Comparison of ENCODE assay signal across 23 cellular contexts in the genomic region with DNA sequence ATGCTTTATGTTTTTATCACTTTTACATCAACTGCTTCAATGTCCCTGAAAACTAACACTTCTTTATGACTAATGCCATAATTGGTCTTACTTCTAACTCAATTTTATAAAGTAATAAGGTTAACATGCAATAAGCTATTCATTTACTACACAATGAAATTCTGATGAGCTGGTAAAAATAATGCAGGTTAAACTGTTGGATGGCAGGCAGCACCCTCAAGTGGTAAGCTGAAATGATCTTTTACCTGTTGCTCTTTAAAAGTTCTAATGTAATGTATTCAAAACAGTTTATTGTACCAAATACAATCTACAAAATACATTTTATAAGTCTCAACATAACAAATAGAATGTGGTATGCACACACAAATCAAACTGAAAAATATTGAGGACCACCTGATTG.
A peak's percentile ranks its signal among the peaks of the same experiment; 100 is the strongest.
DNase-seq lines count a peak whose midpoint lies in the region; ATAC-seq and TF ChIP-seq lines count a peak whose summit lies in the region.
"Had no signal": no experiment of that assay in that cellular context is flagged by ENCODE, and none has a peak within 500 bp of the region (broad histone marks: within the 10 kb centered on the region; RNA-seq: fewer than 3 reads in every experiment).

No MANE protein-coding gene starts in this region.

- H3K4me1 Mint-ChIP-seq in chondrocyte (ENCODE audit: low read depth) = no peaks in the 10 kb centered on the region
- H3K4me1 Mint-ChIP-seq: nephron progenitor cell had no signal

- DNase-seq in SK-N-SH = no peak
- no peak for DNase-seq in OCI-LY7 (ENCODE audit: low spot score)
- no peak for DNase-seq in chondrocyte (ENCODE audit: low spot score)
- peak; percentile 18 for DNase-seq in retinal pigment epithelial cell (ENCODE audit: low read depth)
- no peak for DNase-seq in GM10248 (ENCODE audit: extremely low spot score)
- no peak for DNase-seq in activated CD4-positive, alpha-beta T cell treated with anti-CD3 and anti-CD28 coated beads for 48 hours
- DNase-seq: ACHN; activated CD4-positive, alpha-beta T cell treated with anti-CD3 and anti-CD28 coated beads, Interleukin-2, amount 50 U/mL, for 48 hours; activated naive CD4-positive, alpha-beta T cell; amygdala; cerebellar nuclear complex; DMS79; effector memory CD4-positive, alpha-beta T cell; hippocampal formation; KBM-7; NCI-H1092 treated with DMSO at 0.1 percent for 48 hours; NCI-H2081; NCI-H510A; nephron progenitor cell; SIG-M5; spleen had no signal

- no peak for ATAC-seq in SK-N-SH treated with all-trans-retinoic acid at 6 μM for 48 hours
- no peak for ATAC-seq in GM18873 (IDR thresholded peaks at IDR 0.05; ENCODE audit: low FRiP score, unreplicated experiment)

- H3K4me3 Mint-ChIP-seq in chondrocyte (ENCODE audit: unreplicated experiment) = no peak overlapping the region
- H3K4me3 Mint-ChIP-seq: nephron progenitor cell had no signal

- no peak for TF ChIP-seq EP300 in SK-N-SH (IDR thresholded peaks at IDR 0.05; ENCODE audit: borderline replicate concordance in 1 of 2, low read depth in 1 of 2, low read length in 1 of 2)

- TF ChIP-seq RAD21 in SK-N-SH (IDR thresholded peaks at IDR 0.05; ENCODE audit: low read length) = peak; percentile 49

- H4K20me1 ChIP-seq in SK-N-SH (ENCODE audit: insufficient read depth) (no peaks in the 10 kb centered on the region), OCI-LY7 (ENCODE audit: insufficient read depth, low read length) (no peaks in the 10 kb centered on the region)

- TF ChIP-seq CTCF in SK-N-SH (IDR thresholded peaks at IDR 0.05) = no peak
- TF ChIP-seq CTCF in OCI-LY7 (conservative IDR thresholded peaks at IDR 0.05; ENCODE audit: low read length) = 0 out of 2 replicates have a peak, but pooled peaks have one; percentile 17
- TF ChIP-seq CTCF in chondrocyte (IDR thresholded peaks at IDR 0.05) = peak; percentile 37
- peak; percentile 59 for TF ChIP-seq CTCF in retinal pigment epithelial cell (conservative IDR thresholded peaks at IDR 0.05; ENCODE audit: low read depth, low read length)
- TF ChIP-seq CTCF in GM10248 (IDR thresholded peaks at IDR 0.05; ENCODE audit: control extremely low read depth, extremely low read depth, low read depth, missing control alignments) = no peak

- H3K4me1 ChIP-seq in SK-N-SH (ENCODE audit: control insufficient read depth in 1 of 2, insufficient read depth in 2 of 2, low read depth in 1 of 2, low read length in 1 of 2) = no peaks in the 10 kb centered on the region
- no peaks in the 10 kb centered on the region for H3K4me1 ChIP-seq in OCI-LY7 (ENCODE audit: insufficient read depth, low read length, poor library complexity, severe bottlenecking)
- H3K4me1 ChIP-seq: spleen had no signal

- no peaks in the 10 kb centered on the region for H3F3A ChIP-seq in SK-N-SH (replicated peaks; ENCODE audit: insufficient read depth)

- H2AFZ ChIP-seq in SK-N-SH (ENCODE audit: low read depth) (no peak overlapping the region), OCI-LY7 (ENCODE audit: low read length) (no peak overlapping the region)

- no peaks in the 10 kb centered on the region for H3K36me3 Mint-ChIP-seq in chondrocyte (ENCODE audit: low read depth)

- CTCF ChIA-PET in SK-N-SH (lab: Yijun Ruan, JAX) (interaction anchor here (0.6 to 0.9 kb wide), 3 partner anchors 8 to 38 kb away, joined by 3 to 7 read pairs (median 3); no protein-coding TSS in a partner anchor), OCI-LY7 (lab: Charles Lee; ENCODE audit: unreplicated experiment) (no interaction called here), GM10248 (lab: Yijun Ruan, JAX) (no interaction called here)

- no peaks in the 10 kb centered on the region for H3K9me3 Mint-ChIP-seq in chondrocyte (ENCODE audit: low read depth)
- H3K9me3 Mint-ChIP-seq: nephron progenitor cell had no signal

- H3K9me2 ChIP-seq in SK-N-SH (0 out of 2 replicates have a peak, but pooled peaks cover 3% of the 10 kb centered on the region), OCI-LY7 (ENCODE audit: insufficient read depth, low read length) (no peaks in the 10 kb centered on the region)

- no peaks in the 10 kb centered on the region for H3K36me3 ChIP-seq in SK-N-SH (replicated peaks in 1 of 2; ENCODE audit: control insufficient read depth in 1 of 2, insufficient read depth in 2 of 2, low read length in 1 of 2)
- no peaks in the 10 kb centered on the region for H3K36me3 ChIP-seq in OCI-LY7 (ENCODE audit: insufficient read depth, low read length)
- H3K36me3 ChIP-seq: spleen had no signal

- no peaks in the 10 kb centered on the region for H3K27me3 ChIP-seq in SK-N-SH (ENCODE audit: insufficient read depth)
- H3K27me3 ChIP-seq: spleen had no signal

- H3K9me3 ChIP-seq in SK-N-SH (no peaks in the 10 kb centered on the region), OCI-LY7 (ENCODE audit: low read length) (no peaks in the 10 kb centered on the region)
- H3K9me3 ChIP-seq: spleen had no signal

- H3K27me3 Mint-ChIP-seq in chondrocyte (ENCODE audit: low read depth) = no peaks in the 10 kb centered on the region

- H3K4me3 ChIP-seq in SK-N-SH (ENCODE audit: low read depth in 2 of 2, low read length in 1 of 2) (no peak overlapping the region), OCI-LY7 (ENCODE audit: low read depth, low read length, poor library complexity, severe bottlenecking) (no peak overlapping the region), retinal pigment epithelial cell (ENCODE audit: low read length) (no peak overlapping the region)
- H3K4me3 ChIP-seq: spleen had no signal

- H3K9ac ChIP-seq in SK-N-SH = no peak overlapping the region

- intact Hi-C loops in OCI-LY7 (cut with micrococcal nuclease; ENCODE audit: unreplicated experiment) = no loop called here

- no peak overlapping the region for H3K27ac Mint-ChIP-seq in chondrocyte (ENCODE audit: unreplicated experiment)
- H3K27ac Mint-ChIP-seq: nephron progenitor cell had no signal

- POLR2A ChIA-PET in SK-N-SH (lab: Yijun Ruan, JAX) (no interaction called here), OCI-LY7 (lab: Charles Lee) (no interaction called here), GM10248 (lab: Yijun Ruan, JAX) (no interaction called here)

- H3K27ac ChIP-seq in SK-N-SH (ENCODE audit: low read depth in 2 of 2, low read length in 1 of 2) (no peak overlapping the region), OCI-LY7 (ENCODE audit: low read depth, low read length, poor library complexity, severe bottlenecking) (no peak overlapping the region)
- H3K27ac ChIP-seq: spleen had no signal

- no TSS peak for BruUV-seq in OCI-LY7 (replicated peaks; lab: Mats Ljungman, UMichigan)

- H3K79me2 ChIP-seq in SK-N-SH (ENCODE audit: insufficient read depth) = no peaks in the 10 kb centered on the region
- H3K79me2 ChIP-seq in OCI-LY7 (ENCODE audit: insufficient read depth, low read depth, low read length) = no peaks in the 10 kb centered on the region

- H3K4me2 ChIP-seq in SK-N-SH (no peak overlapping the region), OCI-LY7 (ENCODE audit: low read length) (no peak overlapping the region)

TF ChIP-seq in SK-N-SH, 30 proteins besides CTCF, POLR2A, EP300 and RAD21:
- TF ChIP-seq GATA2 (CRISPR knock-in tag; IDR thresholded peaks at IDR 0.05) (no peak), TCF12 (IDR thresholded peaks at IDR 0.05) (no peak), YY1 (IDR thresholded peaks at IDR 0.05; ENCODE audit: low read depth) (no peak), TEAD4 (IDR thresholded peaks at IDR 0.05; ENCODE audit: borderline replicate concordance, insufficient read depth) (no peak)
TF ChIP-seq in SK-N-SH: peak in this region for 0.

TF ChIP-seq in SK-N-SH treated with all-trans-retinoic acid at 6 μM for 48 hours, 23 proteins besides CTCF, POLR2A, EP300 and RAD21:
- TF ChIP-seq, protein P1, sequence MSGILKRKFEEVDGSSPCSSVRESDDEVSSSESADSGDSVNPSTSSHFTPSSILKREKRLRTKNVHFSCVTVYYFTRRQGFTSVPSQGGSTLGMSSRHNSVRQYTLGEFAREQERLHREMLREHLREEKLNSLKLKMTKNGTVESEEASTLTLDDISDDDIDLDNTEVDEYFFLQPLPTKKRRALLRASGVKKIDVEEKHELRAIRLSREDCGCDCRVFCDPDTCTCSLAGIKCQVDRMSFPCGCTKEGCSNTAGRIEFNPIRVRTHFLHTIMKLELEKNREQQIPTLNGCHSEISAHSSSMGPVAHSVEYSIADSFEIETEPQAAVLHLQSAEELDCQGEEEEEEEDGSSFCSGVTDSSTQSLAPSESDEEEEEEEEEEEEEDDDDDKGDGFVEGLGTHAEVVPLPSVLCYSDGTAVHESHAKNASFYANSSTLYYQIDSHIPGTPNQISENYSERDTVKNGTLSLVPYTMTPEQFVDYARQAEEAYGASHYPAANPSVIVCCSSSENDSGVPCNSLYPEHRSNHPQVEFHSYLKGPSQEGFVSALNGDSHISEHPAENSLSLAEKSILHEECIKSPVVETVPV (CRISPR knock-in tag; IDR thresholded peaks at IDR 0.05) = no peak
- TF ChIP-seq GLIS3 (CRISPR knock-in tag; IDR thresholded peaks at IDR 0.05) = no peak
- TF ChIP-seq, protein P2, sequence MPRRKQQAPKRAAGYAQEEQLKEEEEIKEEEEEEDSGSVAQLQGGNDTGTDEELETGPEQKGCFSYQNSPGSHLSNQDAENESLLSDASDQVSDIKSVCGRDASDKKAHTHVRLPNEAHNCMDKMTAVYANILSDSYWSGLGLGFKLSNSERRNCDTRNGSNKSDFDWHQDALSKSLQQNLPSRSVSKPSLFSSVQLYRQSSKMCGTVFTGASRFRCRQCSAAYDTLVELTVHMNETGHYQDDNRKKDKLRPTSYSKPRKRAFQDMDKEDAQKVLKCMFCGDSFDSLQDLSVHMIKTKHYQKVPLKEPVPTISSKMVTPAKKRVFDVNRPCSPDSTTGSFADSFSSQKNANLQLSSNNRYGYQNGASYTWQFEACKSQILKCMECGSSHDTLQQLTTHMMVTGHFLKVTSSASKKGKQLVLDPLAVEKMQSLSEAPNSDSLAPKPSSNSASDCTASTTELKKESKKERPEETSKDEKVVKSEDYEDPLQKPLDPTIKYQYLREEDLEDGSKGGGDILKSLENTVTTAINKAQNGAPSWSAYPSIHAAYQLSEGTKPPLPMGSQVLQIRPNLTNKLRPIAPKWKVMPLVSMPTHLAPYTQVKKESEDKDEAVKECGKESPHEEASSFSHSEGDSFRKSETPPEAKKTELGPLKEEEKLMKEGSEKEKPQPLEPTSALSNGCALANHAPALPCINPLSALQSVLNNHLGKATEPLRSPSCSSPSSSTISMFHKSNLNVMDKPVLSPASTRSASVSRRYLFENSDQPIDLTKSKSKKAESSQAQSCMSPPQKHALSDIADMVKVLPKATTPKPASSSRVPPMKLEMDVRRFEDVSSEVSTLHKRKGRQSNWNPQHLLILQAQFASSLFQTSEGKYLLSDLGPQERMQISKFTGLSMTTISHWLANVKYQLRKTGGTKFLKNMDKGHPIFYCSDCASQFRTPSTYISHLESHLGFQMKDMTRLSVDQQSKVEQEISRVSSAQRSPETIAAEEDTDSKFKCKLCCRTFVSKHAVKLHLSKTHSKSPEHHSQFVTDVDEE (CRISPR knock-in tag; IDR thresholded peaks at IDR 0.05) = no peak
- no peak for TF ChIP-seq ARNTL (CRISPR knock-in tag; IDR thresholded peaks at IDR 0.05; ENCODE audit: borderline replicate concordance, low read depth)

Comparison
In these comparisons a context has a peak if more than half of its experiments do, and no peak if none do; other contexts are left out.
1. CTCF ChIP-seq: peak in OCI-LY7 (single experiment), chondrocyte (single experiment) and retinal pigment epithelial cell (single experiment); none in SK-N-SH (single experiment) and GM10248 (single experiment).